9 cellular contexts compared by ENCODE assay signal in the genomic region with DNA sequence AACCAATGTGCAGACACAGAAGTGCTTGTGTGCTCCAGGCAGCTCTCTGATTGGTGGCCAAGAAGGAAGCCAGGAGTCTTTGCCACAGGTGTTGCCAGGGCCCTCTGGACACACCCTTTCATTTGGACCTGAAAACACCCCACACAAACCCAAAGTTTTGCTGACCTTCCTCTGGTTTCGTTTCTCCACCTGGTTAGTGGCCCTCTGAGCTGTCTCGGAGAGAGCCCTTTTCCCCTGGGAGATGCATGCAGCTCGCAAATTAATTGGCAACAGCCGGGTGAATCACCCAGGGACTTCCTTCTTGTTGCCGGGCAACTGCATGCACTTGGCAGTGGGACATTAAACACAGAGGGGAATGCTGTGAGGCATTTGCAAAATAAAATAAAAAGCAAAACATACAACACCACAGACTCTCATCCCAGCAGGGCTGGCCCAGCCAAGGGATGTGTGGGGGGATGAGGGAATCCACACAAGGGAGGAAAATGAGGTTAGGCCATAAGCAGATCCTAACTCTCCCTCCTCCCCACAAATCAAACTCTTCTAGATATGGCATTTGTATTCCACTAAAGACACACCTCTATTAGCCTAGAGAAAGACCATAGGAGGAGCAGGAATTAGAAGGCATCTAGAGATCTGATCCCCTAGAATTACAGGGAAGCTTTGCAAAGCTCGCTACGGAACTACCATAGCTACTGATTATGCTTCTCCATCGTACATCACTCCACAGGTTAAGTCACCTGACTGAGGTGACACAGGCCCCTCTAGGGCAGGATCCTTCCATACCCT.
A peak's percentile ranks its signal among the peaks of the same experiment; 100 is the strongest.
DNase-seq lines count a peak whose midpoint lies in the region; ATAC-seq and TF ChIP-seq lines count a peak whose summit lies in the region.
"Had no signal": no experiment of that assay in that cellular context is flagged by ENCODE, and none has a peak within 500 bp of the region (broad histone marks: within the 10 kb centered on the region; RNA-seq: fewer than 3 reads in every experiment).

No MANE protein-coding gene starts in this region.

- peak; percentile 58 for DNase-seq in Right ventricle myocardium superior
- DNase-seq in right atrium auricular region (ENCODE audit: low spot score) = no peak
- DNase-seq in NCI-H2107 (lab: John Stamatoyannopoulos, UW) = peak; percentile 87
- DNase-seq in kidney epithelial cell (ENCODE audit: low read depth) = peak; percentile 95
- no peak for DNase-seq in type B pancreatic cell (ENCODE audit: extremely low spot score, unreplicated experiment)
- DNase-seq in SIG-M5 (lab: John Stamatoyannopoulos, UW) = no peak
- DNase-seq: DND-41 had no signal

- H3K27ac Mint-ChIP-seq in brain (peak overlapping the region; percentile 27 to 96 (median 92)), type B pancreatic cell (peak overlapping the region; percentile 83)

- TF ChIP-seq CTCF in right atrium auricular region (IDR thresholded peaks at IDR 0.05) (no peak), brain (conservative IDR thresholded peaks at IDR 0.05) (no peak), kidney epithelial cell (IDR thresholded peaks at IDR 0.05; ENCODE audit: insufficient read depth, low read length, poor library complexity, severe bottlenecking) (no peak), type B pancreatic cell (conservative IDR thresholded peaks at IDR 0.05) (no peak)

- H3K27ac ChIP-seq in right atrium auricular region = no peak overlapping the region

- no peaks in the 10 kb centered on the region for H3K36me3 ChIP-seq in right atrium auricular region
- H3K36me3 ChIP-seq in kidney epithelial cell (ENCODE audit: control insufficient read depth, insufficient read depth, low read length) = no peaks in the 10 kb centered on the region

- H3K36me3 Mint-ChIP-seq in brain (peaks cover 17% of the 10 kb centered on the region), type B pancreatic cell (peaks cover 30% of the 10 kb centered on the region)

- H3K27me3 ChIP-seq in right atrium auricular region (no peaks in the 10 kb centered on the region), kidney epithelial cell (ENCODE audit: control insufficient read depth, insufficient read depth, low read length) (no peaks in the 10 kb centered on the region)

- H3K4me1 Mint-ChIP-seq in brain = peaks cover 68% of the 10 kb centered on the region
- peaks cover 68% of the 10 kb centered on the region for H3K4me1 Mint-ChIP-seq in type B pancreatic cell (ENCODE audit: unreplicated experiment)

- ATAC-seq in Right ventricle myocardium superior (ENCODE audit: poor library complexity) (peak; percentile 82), HG03039 (IDR thresholded peaks at IDR 0.05; ENCODE audit: unreplicated experiment) (peak; percentile 65)

- H3K4me3 ChIP-seq in right atrium auricular region (no peak overlapping the region), kidney epithelial cell (ENCODE audit: low read depth, low read length) (no peak overlapping the region)

- H3K9me3 Mint-ChIP-seq in brain (peaks cover 0 to 9% (median 0%) of the 10 kb centered on the region in 5 experiments), type B pancreatic cell (peaks cover under 1% of the 10 kb centered on the region)

- H3K4me1 ChIP-seq in right atrium auricular region = peaks cover 0 to 9% of the 10 kb centered on the region in 2 donors

- peak overlapping the region; percentile 44 to 72 (median 49) for H3K4me3 Mint-ChIP-seq in brain
- peak overlapping the region; percentile 46 for H3K4me3 Mint-ChIP-seq in type B pancreatic cell

- H3K9me3 ChIP-seq in right atrium auricular region = no peaks in the 10 kb centered on the region

- intact Hi-C loops in Right ventricle myocardium superior (cut with DNase I) = no loop called here

- H3K27me3 Mint-ChIP-seq in brain (no peaks in the 10 kb centered on the region), type B pancreatic cell (no peaks in the 10 kb centered on the region)

Comparison
In these comparisons a context has a peak if more than half of its experiments do, and no peak if none do; other contexts are left out.
1. DNase-seq: peak in Right ventricle myocardium superior (single experiment), NCI-H2107 (single experiment) and kidney epithelial cell (single experiment); none in right atrium auricular region (single experiment), type B pancreatic cell (single experiment) and SIG-M5 (single experiment).